In the genomic region with DNA sequence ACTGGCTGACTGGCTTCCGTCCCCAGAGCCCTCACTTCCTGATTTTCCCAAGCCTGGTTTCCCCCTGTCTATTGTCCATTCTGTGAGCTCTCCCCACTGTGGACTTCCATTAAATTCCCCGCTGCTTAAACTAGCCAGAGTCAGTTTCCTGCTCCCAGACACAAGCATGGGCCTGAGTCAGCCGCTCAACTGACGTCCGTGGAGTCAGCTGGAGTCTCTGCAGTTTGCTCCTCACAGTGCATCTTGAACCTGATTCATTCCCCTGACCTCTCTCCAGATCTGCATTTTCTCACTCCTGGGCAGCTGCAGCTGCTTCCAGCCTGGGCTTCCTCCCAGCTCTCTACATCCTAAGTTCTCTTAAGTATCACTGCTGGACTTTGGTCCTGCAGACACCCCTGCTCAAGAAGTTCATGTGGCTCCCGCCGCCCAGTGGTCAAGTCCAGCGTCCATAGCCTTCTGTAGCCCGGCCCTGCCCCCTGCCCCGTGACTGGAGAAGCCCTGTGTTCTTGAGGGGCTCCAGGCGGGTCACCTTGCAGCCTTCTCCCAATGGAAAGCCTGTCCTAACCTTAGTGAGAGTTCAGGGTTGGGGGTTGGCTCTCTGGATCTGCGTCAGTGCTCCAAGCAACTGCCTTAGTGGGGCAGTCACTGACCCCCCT, we compare ENCODE assay signal across 1 cellular context.
TF ChIP-seq lines count a peak whose summit lies in the region.

No MANE protein-coding gene starts in this region.

TF ChIP-seq in K562, 482 proteins besides CTCF, POLR2A, EP300 and RAD21 (continued from another document):
- TF ChIP-seq, protein P1, sequence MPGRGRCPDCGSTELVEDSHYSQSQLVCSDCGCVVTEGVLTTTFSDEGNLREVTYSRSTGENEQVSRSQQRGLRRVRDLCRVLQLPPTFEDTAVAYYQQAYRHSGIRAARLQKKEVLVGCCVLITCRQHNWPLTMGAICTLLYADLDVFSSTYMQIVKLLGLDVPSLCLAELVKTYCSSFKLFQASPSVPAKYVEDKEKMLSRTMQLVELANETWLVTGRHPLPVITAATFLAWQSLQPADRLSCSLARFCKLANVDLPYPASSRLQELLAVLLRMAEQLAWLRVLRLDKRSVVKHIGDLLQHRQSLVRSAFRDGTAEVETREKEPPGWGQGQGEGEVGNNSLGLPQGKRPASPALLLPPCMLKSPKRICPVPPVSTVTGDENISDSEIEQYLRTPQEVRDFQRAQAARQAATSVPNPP (IDR thresholded peaks at IDR 0.05; ENCODE audit: borderline replicate concordance, insufficient read depth, insufficient read length): no peak
- TF ChIP-seq FIP1L1 (IDR thresholded peaks at IDR 0.05; ENCODE audit: low read depth, low read length, poor library complexity, severe bottlenecking): no peak
- no peak for TF ChIP-seq IRF2 (CRISPR knock-in tag; IDR thresholded peaks at IDR 0.05)
- no peak for TF ChIP-seq ZEB2 (IDR thresholded peaks at IDR 0.05)
- TF ChIP-seq ZNF644 (tag; IDR thresholded peaks at IDR 0.05; ENCODE audit: low read depth): 0 out of 2 replicates have a peak, but pooled peaks have one; percentile 10
- TF ChIP-seq SREBF1 (IDR thresholded peaks at IDR 0.05; ENCODE audit: borderline replicate concordance, low read depth, low read length): no peak
- no peak for TF ChIP-seq MYNN (IDR thresholded peaks at IDR 0.05)
- no peak for TF ChIP-seq MYNN (CRISPR knock-in tag; IDR thresholded peaks at IDR 0.05)
- no peak for TF ChIP-seq ZC3H4 (CRISPR knock-in tag; IDR thresholded peaks at IDR 0.05; ENCODE audit: borderline replicate concordance)
- no peak for TF ChIP-seq DMBX1 (CRISPR knock-in tag; IDR thresholded peaks at IDR 0.05; ENCODE audit: borderline replicate concordance)
- 0 out of 4 replicates have a peak, but pooled peaks of 1 of the 2 experiments have one; percentile 6 for TF ChIP-seq NRF1 (conservative IDR thresholded peaks at IDR 0.05 in 1 of 2, IDR thresholded peaks at IDR 0.05 in 1 of 2)
- no peak for TF ChIP-seq STAT5A (IDR thresholded peaks at IDR 0.05; ENCODE audit: borderline replicate concordance, low read length)
- TF ChIP-seq PRDM10 (IDR thresholded peaks at IDR 0.05; ENCODE audit: partially characterized antibody): peak; percentile 54
- no peak for TF ChIP-seq ELF4 (CRISPR knock-in tag; IDR thresholded peaks at IDR 0.05)
- no peak for TF ChIP-seq GATAD2A (IDR thresholded peaks at IDR 0.05)
- peak; percentile 22 for TF ChIP-seq ZFP36 (IDR thresholded peaks at IDR 0.05; ENCODE audit: low read depth, low read length, partially characterized antibody)
- TF ChIP-seq ZNF146 (CRISPR knock-in tag; IDR thresholded peaks at IDR 0.05; ENCODE audit: unreplicated experiment): no peak
- TF ChIP-seq ARID2 (IDR thresholded peaks at IDR 0.05): no peak
- TF ChIP-seq TBL1XR1 (IDR thresholded peaks at IDR 0.05; ENCODE audit: low read length in 2 of 2): no peak
